Comparison of ENCODE assay signal across 9 cellular contexts in genomic region chr10:80196270-80196949, GRCh38. TPM values are rescaled to one million over a fixed set of nuclear protein-coding genes. Genes with fewer than 3 reads are reported as not detected.
DNase-seq lines count a peak whose midpoint lies in the region; ATAC-seq, FAIRE-seq and TF ChIP-seq lines count a peak whose summit lies in the region.
"Had no signal": no experiment of that assay in that cellular context is flagged by ENCODE, and none has a peak within 500 bp of the region (broad histone marks: within the 10 kb centered on the region; RNA-seq: fewer than 3 reads in every experiment).

No MANE protein-coding gene starts in this region.

- H3K4me3 ChIP-seq in endothelial cell of umbilical vein (replicated peaks in 1 of 3; ENCODE audit: insufficient read depth in 1 of 3, low read depth in 1 of 3, low read length in 3 of 3) (no peak overlapping the region), gastrocnemius medialis (peak overlapping the region in 3 of 4 donors; percentile 10 to 18 (median 17))

- H3K36me3 ChIP-seq in endothelial cell of umbilical vein (ENCODE audit: control insufficient read depth in 2 of 2, extremely low read depth in 1 of 2, insufficient read depth in 2 of 2, low read length in 2 of 2) = no peaks in the 10 kb centered on the region
- no peaks in the 10 kb centered on the region for H3K36me3 ChIP-seq in gastrocnemius medialis

- dilution Hi-C loops in endothelial cell of umbilical vein (cut with MboI; ENCODE audit: extremely low pct_ligation_motif_present, low sequenced_read_pairs) = no loop called here

- H3K36me3 Mint-ChIP-seq in Calu3 (ENCODE audit: insufficient read depth, unreplicated experiment) (peaks cover 95% of the 10 kb centered on the region), IgD-negative memory B cell (peaks cover 5% of the 10 kb centered on the region)

- intact Hi-C loops in Calu3 (cut with micrococcal nuclease; ENCODE audit: unreplicated experiment) (loop anchor here (1.0 to 2.0 kb wide), 2 partner anchors 8 to 38 kb away; no protein-coding TSS in a partner anchor), endothelial cell of umbilical vein (cut with micrococcal nuclease) (no loop called here), gastrocnemius medialis (cut with DNase I; ENCODE audit: low total_unique reads) (no loop called here)

- H3K27me3 Mint-ChIP-seq in Calu3 (ENCODE audit: unreplicated experiment) = no peaks in the 10 kb centered on the region
- no peaks in the 10 kb centered on the region for H3K27me3 Mint-ChIP-seq in IgD-negative memory B cell

- no peaks in the 10 kb centered on the region for H3K9me3 ChIP-seq in endothelial cell of umbilical vein (replicated peaks; ENCODE audit: control insufficient read depth, insufficient read depth, low read length)
- no peaks in the 10 kb centered on the region for H3K9me3 ChIP-seq in gastrocnemius medialis

- DNase-seq in Calu3 (peak; percentile 95), endothelial cell of umbilical vein (ENCODE audit: low read depth, low spot score) (peak; percentile 40), gastrocnemius medialis (peak; percentile 87 to 97), SIG-M5 (lab: John Stamatoyannopoulos, UW) (no peak)
- DNase-seq in activated CD8-positive, alpha-beta memory T cell treated with anti-CD3 and anti-CD28 coated beads for 24 hours = peak; percentile 85
- no peak for DNase-seq in effector CD8-positive, alpha-beta T cell (lab: John Stamatoyannopoulos, UW)

- TF ChIP-seq POLR2A in endothelial cell of umbilical vein (IDR thresholded peaks at IDR 0.05; ENCODE audit: low read depth, low read length) = no peak
- peak; percentile 17 to 19 for TF ChIP-seq POLR2A in gastrocnemius medialis (IDR thresholded peaks at IDR 0.05)

- no peaks in the 10 kb centered on the region for H4K20me1 ChIP-seq in endothelial cell of umbilical vein (replicated peaks; ENCODE audit: control insufficient read depth, extremely low read depth, insufficient read depth, low read length)

- H3K79me2 ChIP-seq in endothelial cell of umbilical vein (ENCODE audit: control insufficient read depth, insufficient read depth, low read length) = peaks cover 84% of the 10 kb centered on the region

- H3K4me3 Mint-ChIP-seq in Calu3 (ENCODE audit: low read depth, unreplicated experiment) = peak overlapping the region; percentile 86
- peak overlapping the region; percentile 36 to 82 (median 58) for H3K4me3 Mint-ChIP-seq in IgD-negative memory B cell

- no peak overlapping the region for H2AFZ ChIP-seq in endothelial cell of umbilical vein (ENCODE audit: low read depth, low read length)
- H2AFZ ChIP-seq: parathyroid adenoma had no signal

- POLR2A ChIA-PET in endothelial cell of umbilical vein (lab: Charles Lee) = no interaction called here

- H3K4me1 ChIP-seq in endothelial cell of umbilical vein (ENCODE audit: control insufficient read depth, extremely low read depth, insufficient read depth, low read length) (peaks cover 26% of the 10 kb centered on the region), gastrocnemius medialis (peaks cover 86 to 91% of the 10 kb centered on the region in 2 donors)
- H3K4me1 ChIP-seq: parathyroid adenoma had no signal

- H3K4me1 Mint-ChIP-seq in Calu3 (ENCODE audit: low read depth, unreplicated experiment) = peaks cover 76% of the 10 kb centered on the region
- peaks cover 45 to 62% (median 53%) of the 10 kb centered on the region in 3 donors for H3K4me1 Mint-ChIP-seq in IgD-negative memory B cell

- H3K27me3 ChIP-seq in endothelial cell of umbilical vein (ENCODE audit: control insufficient read depth in 2 of 2, insufficient read depth in 2 of 2, low read length in 2 of 2) = no peaks in the 10 kb centered on the region
- no peaks in the 10 kb centered on the region for H3K27me3 ChIP-seq in gastrocnemius medialis

- CTCF ChIA-PET in Calu3 (lab: Charles Lee) (interaction anchor here (0.9 to 2.6 kb wide), 8 partner anchors 8 to 53 kb away, joined by 4 to 11 read pairs (median 6); partner anchors contain the start of gene ANXA11), endothelial cell of umbilical vein (lab: Charles Lee) (interaction anchor here (3.7 kb wide), 1 partner anchor 53 kb away, joined by 11 read pairs; no protein-coding TSS in a partner anchor)

- H3K27ac Mint-ChIP-seq in Calu3 (ENCODE audit: unreplicated experiment) (peak overlapping the region; percentile 94), IgD-negative memory B cell (peak overlapping the region; percentile 80 to 97 (median 93))

- in situ Hi-C loops in gastrocnemius medialis (cut with MboI; ENCODE audit: low sequenced_read_pairs in 4 of 4) = no loop called here

- no peak overlapping the region for H3K4me2 ChIP-seq in endothelial cell of umbilical vein (ENCODE audit: insufficient read depth, low read length)

- peak; percentile 50 for FAIRE-seq in endothelial cell of umbilical vein (lab: Jason Lieb, UNC)

- BruUV-seq in Calu3 (replicated peaks; lab: Mats Ljungman, UMichigan) (no TSS peak), endothelial cell of umbilical vein (replicated peaks; lab: Mats Ljungman, UMichigan) (no TSS peak)

- ATAC-seq in GM21528 (IDR thresholded peaks at IDR 0.05; ENCODE audit: low FRiP score, unreplicated experiment) = peak; percentile 84
- ATAC-seq in gastrocnemius medialis = peak; percentile 78 to 84

- no peaks in the 10 kb centered on the region for H3K9me1 ChIP-seq in endothelial cell of umbilical vein (replicated peaks; ENCODE audit: control insufficient read depth, extremely low read depth, insufficient read depth, low read length)

- peaks cover 5% of the 10 kb centered on the region for H3K9me3 Mint-ChIP-seq in Calu3 (ENCODE audit: low read depth, unreplicated experiment)
- no peaks in the 10 kb centered on the region for H3K9me3 Mint-ChIP-seq in IgD-negative memory B cell

- H3K27ac ChIP-seq in endothelial cell of umbilical vein (ENCODE audit: insufficient read depth, low read depth, low read length) (peak overlapping the region; percentile 13), gastrocnemius medialis (peak overlapping the region; percentile 95 to 100 (median 98))
- H3K27ac ChIP-seq: parathyroid adenoma had no signal

- H3K9ac ChIP-seq in endothelial cell of umbilical vein (replicated peaks; ENCODE audit: extremely low read depth, insufficient read depth, low read length) = no peak overlapping the region
- H3K9ac ChIP-seq: parathyroid adenoma had no signal

- no peak for TF ChIP-seq CTCF in Calu3 (IDR thresholded peaks at IDR 0.05; ENCODE audit: unreplicated experiment)
- TF ChIP-seq CTCF in endothelial cell of umbilical vein (IDR thresholded peaks at IDR 0.05; ENCODE audit: extremely low read depth in 1 of 2, insufficient read depth in 1 of 2, low read depth in 1 of 2, low read length in 2 of 2) = no peak
- no peak for TF ChIP-seq CTCF in gastrocnemius medialis (IDR thresholded peaks at IDR 0.05 in 4 of 5, conservative IDR thresholded peaks at IDR 0.05 in 1 of 5)

TF ChIP-seq in endothelial cell of umbilical vein, 7 proteins besides CTCF, POLR2A, EP300 and RAD21:
- TF ChIP-seq EZH2 (IDR thresholded peaks at IDR 0.05; ENCODE audit: borderline replicate concordance, low read depth, low read length, severe bottlenecking) (no peak), FOS (IDR thresholded peaks at IDR 0.05; ENCODE audit: borderline replicate concordance, insufficient read depth, low read length) (no peak), MAX (IDR thresholded peaks at IDR 0.05; ENCODE audit: insufficient read depth, insufficient read length) (no peak), JUN (IDR thresholded peaks at IDR 0.05; ENCODE audit: borderline replicate concordance, insufficient read depth, insufficient read length, low read depth) (no peak), MYC (IDR thresholded peaks at IDR 0.05; ENCODE audit: low read depth, low read length) (no peak), POLR2AphosphoS5 (IDR thresholded peaks at IDR 0.05; ENCODE audit: insufficient read depth, low read depth, low read length) (no peak), GATA2 (IDR thresholded peaks at IDR 0.05; ENCODE audit: insufficient read depth, insufficient read length, low read depth, low read length) (no peak)

RNA-seq across cellular contexts. Expression of gene ANXA11, which starts 8.9 kb away (rescaled TPM):
- 835 and 846 TPM in 2 replicates for total RNA-seq in Calu3 (2022)
- 243 TPM for polyA plus RNA-seq in IgD-negative memory B cell
- 122 and 143 TPM in 2 replicates for total RNA-seq in endothelial cell of umbilical vein
- polyA plus RNA-seq in endothelial cell of umbilical vein = 59.2 and 68.0 TPM in 2 replicates
- polyA plus RNA-seq in endothelial cell of umbilical vein (2011; cell fraction: cytosol; rRNA removed) = 72.5 and 74.8 TPM in 2 replicates
- polyA plus RNA-seq in endothelial cell of umbilical vein (2011; cell fraction: nucleus; rRNA removed) = 58.0 and 87.2 TPM in 2 replicates
- 210 and 281 TPM in 2 replicates for polyA plus RNA-seq in endothelial cell of umbilical vein (2012)
- 59.0 and 59.7 TPM in 2 replicates for polyA minus RNA-seq in endothelial cell of umbilical vein
- polyA minus RNA-seq in endothelial cell of umbilical vein (2011; cell fraction: cytosol; rRNA and poly(A)+ RNA removed) = 70.7 TPM
- polyA minus RNA-seq in endothelial cell of umbilical vein (2011; cell fraction: nucleus; rRNA and poly(A)+ RNA removed) = 51.3 and 53.0 TPM in 2 replicates
- total RNA-seq in gastrocnemius medialis = 100 to 1,000 TPM; 142 to 202 (median 173) TPM

Comparison
In these comparisons a context has a peak if more than half of its experiments do, and no peak if none do; other contexts are left out.
1. DNase-seq: peak in Calu3 (single experiment), activated CD8-positive, alpha-beta memory T cell treated with anti-CD3 and anti-CD28 coated beads for 24 hours (single experiment), endothelial cell of umbilical vein (single experiment) and gastrocnemius medialis (2 of 2); none in SIG-M5 (single experiment) and effector CD8-positive, alpha-beta T cell (single experiment).
2. H3K4me3 ChIP-seq: peak in gastrocnemius medialis (3 of 4); none in endothelial cell of umbilical vein (0 of 3).